In the genomic region with DNA sequence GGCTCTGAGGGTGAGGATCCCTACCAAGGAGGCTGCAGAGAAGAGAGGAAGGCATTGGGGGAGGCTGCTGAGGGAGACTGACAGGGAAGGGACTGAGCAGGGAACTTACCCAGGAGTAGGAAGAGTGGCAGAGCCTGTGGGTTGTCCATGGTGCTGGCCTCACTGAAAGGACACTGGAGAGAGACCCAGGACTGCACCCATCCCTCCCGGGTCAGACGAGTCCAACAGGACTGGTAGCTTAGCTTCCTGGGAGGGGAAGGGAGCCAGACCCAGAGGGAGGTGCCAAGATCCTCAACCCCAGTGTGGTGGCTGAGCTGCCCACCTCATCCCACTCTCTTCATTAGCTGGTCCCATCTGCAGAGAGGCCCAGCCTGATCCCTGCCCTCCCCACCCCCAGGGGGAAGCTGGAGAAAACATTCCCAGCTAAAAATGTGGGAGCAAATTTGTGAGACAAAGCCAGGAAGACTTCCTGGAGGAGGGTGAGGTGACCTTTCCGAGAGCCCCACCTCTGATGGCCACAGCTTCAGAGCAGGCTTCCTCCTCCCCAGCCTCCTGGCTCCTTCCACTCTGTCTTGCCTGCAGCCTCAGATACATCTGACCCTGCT, we compare ENCODE assay signal across 1 cellular context.
TF ChIP-seq lines count a peak whose summit lies in the region.

A gene (minus strand): TSS at position 164 of the 605 bp plus-strand sequence. CDS start 15 bp downstream, at position 149.

TF ChIP-seq in K562, 482 proteins besides CTCF, POLR2A, EP300 and RAD21:
- TF ChIP-seq BCOR (IDR thresholded peaks at IDR 0.05) (peak; percentile 63), DACH1 (IDR thresholded peaks at IDR 0.05; ENCODE audit: partially characterized antibody) (no peak), SMARCC2 (IDR thresholded peaks at IDR 0.05; ENCODE audit: low read depth) (no peak), KDM1A (IDR thresholded peaks at IDR 0.05) (peak in 1 of 2 experiments; percentile 26; a peak in 1 of 4 replicates), TAF9B (IDR thresholded peaks at IDR 0.05; ENCODE audit: partially characterized antibody) (no peak), TAF15 (IDR thresholded peaks at IDR 0.05; ENCODE audit: low read depth, low read length) (no peak), ZNF717 (CRISPR knock-in tag; IDR thresholded peaks at IDR 0.05) (no peak), TOE1 (IDR thresholded peaks at IDR 0.05; ENCODE audit: borderline replicate concordance) (no peak), TOE1 (CRISPR knock-in tag; IDR thresholded peaks at IDR 0.05; ENCODE audit: borderline replicate concordance, low read depth) (no peak), PTBP1 (IDR thresholded peaks at IDR 0.05; ENCODE audit: low read depth, low read length) (0 out of 2 replicates have a peak, but pooled peaks have one; percentile 30), SLC30A9 (CRISPR knock-in tag; IDR thresholded peaks at IDR 0.05) (no peak), POLR3G (IDR thresholded peaks at IDR 0.05; ENCODE audit: extremely low read depth, insufficient read length, insufficient replicate concordance) (no peak), RBM17 (IDR thresholded peaks at IDR 0.05; ENCODE audit: borderline replicate concordance, low read depth, low read length) (no peak), SMAD2 (IDR thresholded peaks at IDR 0.05; ENCODE audit: low read depth, low read length) (no peak), TAF1 (IDR thresholded peaks at IDR 0.05; ENCODE audit: control insufficient read depth, extremely low read depth, insufficient read depth, low read length, severe bottlenecking) (no peak), SAFB (IDR thresholded peaks at IDR 0.05; ENCODE audit: borderline replicate concordance, low read depth, low read length) (no peak), ZEB2 (IDR thresholded peaks at IDR 0.05) (no peak), ZNF780A (CRISPR knock-in tag; IDR thresholded peaks at IDR 0.05) (no peak), STAT5A (IDR thresholded peaks at IDR 0.05; ENCODE audit: borderline replicate concordance, low read length) (no peak), ARNT (IDR thresholded peaks at IDR 0.05) (no peak), RCOR1 (IDR thresholded peaks at IDR 0.05; ENCODE audit: borderline replicate concordance in 1 of 2, low read depth in 2 of 2, low read length in 2 of 2) (0 out of 4 replicates have a peak, but pooled peaks of 1 of the 2 experiments have one; percentile 7), ZNF121 (CRISPR knock-in tag; conservative IDR thresholded peaks at IDR 0.05) (no peak), ZNF436 (CRISPR knock-in tag; IDR thresholded peaks at IDR 0.05) (peak; percentile 84), CHD4 (IDR thresholded peaks at IDR 0.05; ENCODE audit: insufficient read depth, insufficient replicate concordance, low read depth, low read length, poor library complexity, severe bottlenecking) (peak; percentile 53), TBL1XR1 (IDR thresholded peaks at IDR 0.05; ENCODE audit: low read length in 2 of 2) (no peak), POLR2G (IDR thresholded peaks at IDR 0.05; ENCODE audit: low read depth, low read length) (no peak), ESRRA (IDR thresholded peaks at IDR 0.05; ENCODE audit: borderline replicate concordance, low read depth) (0 out of 2 replicates have a peak, but pooled peaks have one; percentile 18), RBM25 (IDR thresholded peaks at IDR 0.05; ENCODE audit: low read depth, low read length, severe bottlenecking) (peak; percentile 69), SMAD4 (CRISPR knock-in tag; conservative IDR thresholded peaks at IDR 0.05) (no peak), SNRNP70 (optimal IDR thresholded peaks at IDR 0.05; ENCODE audit: low read depth, low read length) (no peak), CBFB (CRISPR knock-in tag; IDR thresholded peaks at IDR 0.05) (no peak), C11orf30 (IDR thresholded peaks at IDR 0.05; ENCODE audit: low read depth) (no peak), CHD2 (IDR thresholded peaks at IDR 0.05; ENCODE audit: low read depth, low read length) (no peak), ZC3H11A (IDR thresholded peaks at IDR 0.05; ENCODE audit: low read depth, low read length) (no peak), HMGN3 (IDR thresholded peaks at IDR 0.05; ENCODE audit: borderline replicate concordance, extremely low read depth, insufficient read length, low read depth, low read length) (no peak), TEAD1 (CRISPR knock-in tag; IDR thresholded peaks at IDR 0.05) (no peak), ZFP36 (IDR thresholded peaks at IDR 0.05; ENCODE audit: low read depth, low read length, partially characterized antibody) (peak; percentile 98), CAMTA2 (CRISPR knock-in tag; conservative IDR thresholded peaks at IDR 0.05) (no peak)
- TF ChIP-seq, protein P1, sequence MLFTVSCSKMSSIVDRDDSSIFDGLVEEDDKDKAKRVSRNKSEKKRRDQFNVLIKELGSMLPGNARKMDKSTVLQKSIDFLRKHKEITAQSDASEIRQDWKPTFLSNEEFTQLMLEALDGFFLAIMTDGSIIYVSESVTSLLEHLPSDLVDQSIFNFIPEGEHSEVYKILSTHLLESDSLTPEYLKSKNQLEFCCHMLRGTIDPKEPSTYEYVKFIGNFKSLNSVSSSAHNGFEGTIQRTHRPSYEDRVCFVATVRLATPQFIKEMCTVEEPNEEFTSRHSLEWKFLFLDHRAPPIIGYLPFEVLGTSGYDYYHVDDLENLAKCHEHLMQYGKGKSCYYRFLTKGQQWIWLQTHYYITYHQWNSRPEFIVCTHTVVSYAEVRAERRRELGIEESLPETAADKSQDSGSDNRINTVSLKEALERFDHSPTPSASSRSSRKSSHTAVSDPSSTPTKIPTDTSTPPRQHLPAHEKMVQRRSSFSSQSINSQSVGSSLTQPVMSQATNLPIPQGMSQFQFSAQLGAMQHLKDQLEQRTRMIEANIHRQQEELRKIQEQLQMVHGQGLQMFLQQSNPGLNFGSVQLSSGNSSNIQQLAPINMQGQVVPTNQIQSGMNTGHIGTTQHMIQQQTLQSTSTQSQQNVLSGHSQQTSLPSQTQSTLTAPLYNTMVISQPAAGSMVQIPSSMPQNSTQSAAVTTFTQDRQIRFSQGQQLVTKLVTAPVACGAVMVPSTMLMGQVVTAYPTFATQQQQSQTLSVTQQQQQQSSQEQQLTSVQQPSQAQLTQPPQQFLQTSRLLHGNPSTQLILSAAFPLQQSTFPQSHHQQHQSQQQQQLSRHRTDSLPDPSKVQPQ (CRISPR knock-in tag; IDR thresholded peaks at IDR 0.05; ENCODE audit: borderline replicate concordance), result no peak
- TF ChIP-seq, protein P2, sequence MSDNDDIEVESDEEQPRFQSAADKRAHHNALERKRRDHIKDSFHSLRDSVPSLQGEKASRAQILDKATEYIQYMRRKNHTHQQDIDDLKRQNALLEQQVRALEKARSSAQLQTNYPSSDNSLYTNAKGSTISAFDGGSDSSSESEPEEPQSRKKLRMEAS (CRISPR knock-in tag; IDR thresholded peaks at IDR 0.05), result no peak
- TF ChIP-seq, protein P3, sequence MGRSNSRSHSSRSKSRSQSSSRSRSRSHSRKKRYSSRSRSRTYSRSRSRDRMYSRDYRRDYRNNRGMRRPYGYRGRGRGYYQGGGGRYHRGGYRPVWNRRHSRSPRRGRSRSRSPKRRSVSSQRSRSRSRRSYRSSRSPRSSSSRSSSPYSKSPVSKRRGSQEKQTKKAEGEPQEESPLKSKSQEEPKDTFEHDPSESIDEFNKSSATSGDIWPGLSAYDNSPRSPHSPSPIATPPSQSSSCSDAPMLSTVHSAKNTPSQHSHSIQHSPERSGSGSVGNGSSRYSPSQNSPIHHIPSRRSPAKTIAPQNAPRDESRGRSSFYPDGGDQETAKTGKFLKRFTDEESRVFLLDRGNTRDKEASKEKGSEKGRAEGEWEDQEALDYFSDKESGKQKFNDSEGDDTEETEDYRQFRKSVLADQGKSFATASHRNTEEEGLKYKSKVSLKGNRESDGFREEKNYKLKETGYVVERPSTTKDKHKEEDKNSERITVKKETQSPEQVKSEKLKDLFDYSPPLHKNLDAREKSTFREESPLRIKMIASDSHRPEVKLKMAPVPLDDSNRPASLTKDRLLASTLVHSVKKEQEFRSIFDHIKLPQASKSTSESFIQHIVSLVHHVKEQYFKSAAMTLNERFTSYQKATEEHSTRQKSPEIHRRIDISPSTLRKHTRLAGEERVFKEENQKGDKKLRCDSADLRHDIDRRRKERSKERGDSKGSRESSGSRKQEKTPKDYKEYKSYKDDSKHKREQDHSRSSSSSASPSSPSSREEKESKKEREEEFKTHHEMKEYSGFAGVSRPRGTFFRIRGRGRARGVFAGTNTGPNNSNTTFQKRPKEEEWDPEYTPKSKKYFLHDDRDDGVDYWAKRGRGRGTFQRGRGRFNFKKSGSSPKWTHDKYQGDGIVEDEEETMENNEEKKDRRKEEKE (IDR thresholded peaks at IDR 0.05; ENCODE audit: borderline replicate concordance in 1 of 2, control insufficient read depth in 1 of 2, low read depth in 2 of 2, low read length in 1 of 2), result no peak
- TF ChIP-seq, protein P4, sequence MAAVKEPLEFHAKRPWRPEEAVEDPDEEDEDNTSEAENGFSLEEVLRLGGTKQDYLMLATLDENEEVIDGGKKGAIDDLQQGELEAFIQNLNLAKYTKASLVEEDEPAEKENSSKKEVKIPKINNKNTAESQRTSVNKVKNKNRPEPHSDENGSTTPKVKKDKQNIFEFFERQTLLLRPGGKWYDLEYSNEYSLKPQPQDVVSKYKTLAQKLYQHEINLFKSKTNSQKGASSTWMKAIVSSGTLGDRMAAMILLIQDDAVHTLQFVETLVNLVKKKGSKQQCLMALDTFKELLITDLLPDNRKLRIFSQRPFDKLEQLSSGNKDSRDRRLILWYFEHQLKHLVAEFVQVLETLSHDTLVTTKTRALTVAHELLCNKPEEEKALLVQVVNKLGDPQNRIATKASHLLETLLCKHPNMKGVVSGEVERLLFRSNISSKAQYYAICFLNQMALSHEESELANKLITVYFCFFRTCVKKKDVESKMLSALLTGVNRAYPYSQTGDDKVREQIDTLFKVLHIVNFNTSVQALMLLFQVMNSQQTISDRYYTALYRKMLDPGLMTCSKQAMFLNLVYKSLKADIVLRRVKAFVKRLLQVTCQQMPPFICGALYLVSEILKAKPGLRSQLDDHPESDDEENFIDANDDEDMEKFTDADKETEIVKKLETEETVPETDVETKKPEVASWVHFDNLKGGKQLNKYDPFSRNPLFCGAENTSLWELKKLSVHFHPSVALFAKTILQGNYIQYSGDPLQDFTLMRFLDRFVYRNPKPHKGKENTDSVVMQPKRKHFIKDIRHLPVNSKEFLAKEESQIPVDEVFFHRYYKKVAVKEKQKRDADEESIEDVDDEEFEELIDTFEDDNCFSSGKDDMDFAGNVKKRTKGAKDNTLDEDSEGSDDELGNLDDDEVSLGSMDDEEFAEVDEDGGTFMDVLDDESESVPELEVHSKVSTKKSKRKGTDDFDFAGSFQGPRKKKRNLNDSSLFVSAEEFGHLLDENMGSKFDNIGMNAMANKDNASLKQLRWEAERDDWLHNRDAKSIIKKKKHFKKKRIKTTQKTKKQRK (IDR thresholded peaks at IDR 0.05; ENCODE audit: borderline replicate concordance, low read depth, low read length), result no peak
- TF ChIP-seq, protein P5, sequence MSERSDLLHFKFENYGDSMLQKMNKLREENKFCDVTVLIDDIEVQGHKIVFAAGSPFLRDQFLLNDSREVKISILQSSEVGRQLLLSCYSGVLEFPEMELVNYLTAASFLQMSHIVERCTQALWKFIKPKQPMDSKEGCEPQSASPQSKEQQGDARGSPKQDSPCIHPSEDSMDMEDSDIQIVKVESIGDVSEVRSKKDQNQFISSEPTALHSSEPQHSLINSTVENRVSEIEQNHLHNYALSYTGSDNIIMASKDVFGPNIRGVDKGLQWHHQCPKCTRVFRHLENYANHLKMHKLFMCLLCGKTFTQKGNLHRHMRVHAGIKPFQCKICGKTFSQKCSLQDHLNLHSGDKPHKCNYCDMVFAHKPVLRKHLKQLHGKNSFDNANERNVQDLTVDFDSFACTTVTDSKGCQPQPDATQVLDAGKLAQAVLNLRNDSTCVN (CRISPR knock-in tag; IDR thresholded peaks at IDR 0.05), result 0 out of 2 replicates have a peak, but pooled peaks have one; percentile 49
TF ChIP-seq in K562: peak in this region for 10.
